In the genomic region with DNA sequence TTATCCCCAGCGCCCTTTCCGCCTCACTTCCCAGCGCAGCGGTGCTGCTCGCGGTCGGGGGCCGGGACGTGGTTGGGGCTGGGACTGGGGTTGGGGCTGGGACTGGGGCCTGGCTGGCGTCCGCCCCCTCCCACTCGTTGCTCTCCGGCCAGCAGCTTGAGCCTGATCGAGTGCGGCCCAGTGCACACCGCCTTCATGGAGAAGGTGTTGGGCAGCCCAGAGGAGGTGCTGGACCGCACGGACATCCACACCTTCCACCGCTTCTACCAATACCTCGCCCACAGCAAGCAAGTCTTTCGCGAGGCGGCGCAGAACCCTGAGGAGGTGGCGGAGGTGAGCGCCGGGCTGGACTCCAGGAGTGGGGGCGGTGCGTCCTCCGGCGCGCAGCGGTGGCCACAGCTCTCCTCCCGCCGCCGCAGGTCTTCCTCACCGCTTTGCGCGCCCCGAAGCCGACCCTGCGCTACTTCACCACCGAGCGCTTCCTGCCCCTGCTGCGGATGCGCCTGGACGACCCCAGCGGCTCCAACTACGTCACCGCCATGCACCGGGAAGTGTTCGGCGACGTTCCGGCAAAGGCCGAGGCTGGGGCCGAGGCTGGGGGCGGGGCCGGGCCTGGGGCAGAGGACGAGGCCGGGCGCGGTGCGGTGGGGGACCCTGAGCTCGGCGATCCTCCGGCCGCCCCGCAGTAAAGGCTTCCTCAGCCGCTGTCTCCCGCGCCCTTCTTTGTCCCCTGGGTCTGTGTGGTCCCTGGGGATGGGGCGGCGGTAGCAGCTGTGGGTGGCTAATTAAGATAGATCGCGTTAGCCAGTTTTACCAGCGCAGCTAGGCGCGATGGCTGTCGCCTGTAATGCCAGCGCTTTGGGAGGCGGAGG, we compare ENCODE assay signal across 1 cellular context.
TF ChIP-seq lines count a peak whose summit lies in the region.

No MANE protein-coding gene starts in this region.

TF ChIP-seq in GM12878, 131 proteins besides CTCF, POLR2A, EP300 and RAD21 (continued from another document and continues in another):
- TF ChIP-seq, protein P1, sequence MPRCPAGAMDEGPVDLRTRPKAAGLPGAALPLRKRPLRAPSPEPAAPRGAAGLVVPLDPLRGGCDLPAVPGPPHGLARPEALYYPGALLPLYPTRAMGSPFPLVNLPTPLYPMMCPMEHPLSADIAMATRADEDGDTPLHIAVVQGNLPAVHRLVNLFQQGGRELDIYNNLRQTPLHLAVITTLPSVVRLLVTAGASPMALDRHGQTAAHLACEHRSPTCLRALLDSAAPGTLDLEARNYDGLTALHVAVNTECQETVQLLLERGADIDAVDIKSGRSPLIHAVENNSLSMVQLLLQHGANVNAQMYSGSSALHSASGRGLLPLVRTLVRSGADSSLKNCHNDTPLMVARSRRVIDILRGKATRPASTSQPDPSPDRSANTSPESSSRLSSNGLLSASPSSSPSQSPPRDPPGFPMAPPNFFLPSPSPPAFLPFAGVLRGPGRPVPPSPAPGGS (IDR thresholded peaks at IDR 0.05; ENCODE audit: borderline replicate concordance, insufficient read depth, low read depth, low read length, poor library complexity, severe bottlenecking): no peak
- peak; percentile 52 for TF ChIP-seq LARP7 (IDR thresholded peaks at IDR 0.05)
- no peak for TF ChIP-seq WRNIP1 (IDR thresholded peaks at IDR 0.05; ENCODE audit: borderline replicate concordance, low read depth, low read length)
- no peak for TF ChIP-seq EED (IDR thresholded peaks at IDR 0.05; ENCODE audit: low read depth)
- TF ChIP-seq SRF (IDR thresholded peaks at IDR 0.05; ENCODE audit: low read depth in 2 of 2, low read length in 2 of 2): no peak
- no peak for TF ChIP-seq EZH2 (IDR thresholded peaks at IDR 0.05; ENCODE audit: borderline replicate concordance, control insufficient read depth, low read depth, low read length)
- TF ChIP-seq, protein P2, sequence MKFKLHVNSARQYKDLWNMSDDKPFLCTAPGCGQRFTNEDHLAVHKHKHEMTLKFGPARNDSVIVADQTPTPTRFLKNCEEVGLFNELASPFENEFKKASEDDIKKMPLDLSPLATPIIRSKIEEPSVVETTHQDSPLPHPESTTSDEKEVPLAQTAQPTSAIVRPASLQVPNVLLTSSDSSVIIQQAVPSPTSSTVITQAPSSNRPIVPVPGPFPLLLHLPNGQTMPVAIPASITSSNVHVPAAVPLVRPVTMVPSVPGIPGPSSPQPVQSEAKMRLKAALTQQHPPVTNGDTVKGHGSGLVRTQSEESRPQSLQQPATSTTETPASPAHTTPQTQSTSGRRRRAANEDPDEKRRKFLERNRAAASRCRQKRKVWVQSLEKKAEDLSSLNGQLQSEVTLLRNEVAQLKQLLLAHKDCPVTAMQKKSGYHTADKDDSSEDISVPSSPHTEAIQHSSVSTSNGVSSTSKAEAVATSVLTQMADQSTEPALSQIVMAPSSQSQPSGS (IDR thresholded peaks at IDR 0.05; ENCODE audit: low read length): no peak
- no peak for TF ChIP-seq STAT3 (IDR thresholded peaks at IDR 0.05; ENCODE audit: low read depth, low read length)
- TF ChIP-seq BCL11A (IDR thresholded peaks at IDR 0.05; ENCODE audit: low read depth, low read length): peak; percentile 63; the same call in 1 of the 2 replicates
- TF ChIP-seq SIN3A (IDR thresholded peaks at IDR 0.05; ENCODE audit: low read depth, low read length): 0 out of 2 replicates have a peak, but pooled peaks have one; percentile 21
- no peak for TF ChIP-seq SUZ12 (IDR thresholded peaks at IDR 0.05; ENCODE audit: unreplicated experiment)
- no peak for TF ChIP-seq KDM1A (IDR thresholded peaks at IDR 0.05; ENCODE audit: borderline replicate concordance)
- peak; percentile 88 for TF ChIP-seq POLR2AphosphoS2 (IDR thresholded peaks at IDR 0.05; ENCODE audit: low read depth, low read length)
- no peak for TF ChIP-seq SPI1 (IDR thresholded peaks at IDR 0.05; ENCODE audit: borderline replicate concordance, insufficient read depth, low read depth, low read length)
- TF ChIP-seq TCF12 (IDR thresholded peaks at IDR 0.05; ENCODE audit: low read depth, low read length): peak; percentile 63; the same call in 1 of the 2 replicates
- TF ChIP-seq ZNF217 (IDR thresholded peaks at IDR 0.05): no peak; the same call in 1 of the 2 replicates
- peak in 1 of 2 experiments; percentile 46; a peak in 1 of 3 replicates for TF ChIP-seq EGR1 (IDR thresholded peaks at IDR 0.05; ENCODE audit: borderline replicate concordance in 1 of 2, low read depth in 2 of 2, low read length in 2 of 2)
- TF ChIP-seq SMC3 (IDR thresholded peaks at IDR 0.05; ENCODE audit: borderline replicate concordance, low read length): no peak
- no peak for TF ChIP-seq KAT2A (conservative IDR thresholded peaks at IDR 0.05; ENCODE audit: control insufficient read depth, low read depth, low read length)
- no peak for TF ChIP-seq ESRRA (IDR thresholded peaks at IDR 0.05; ENCODE audit: low read length)
- no peak for TF ChIP-seq BMI1 (IDR thresholded peaks at IDR 0.05; ENCODE audit: borderline replicate concordance)
- TF ChIP-seq ZNF24 (IDR thresholded peaks at IDR 0.05): no peak
- TF ChIP-seq, protein P3, sequence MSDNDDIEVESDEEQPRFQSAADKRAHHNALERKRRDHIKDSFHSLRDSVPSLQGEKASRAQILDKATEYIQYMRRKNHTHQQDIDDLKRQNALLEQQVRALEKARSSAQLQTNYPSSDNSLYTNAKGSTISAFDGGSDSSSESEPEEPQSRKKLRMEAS (IDR thresholded peaks at IDR 0.05; ENCODE audit: low read depth, low read length): peak; percentile 60; the same call in 1 of the 2 replicates
- TF ChIP-seq HCFC1 (IDR thresholded peaks at IDR 0.05; ENCODE audit: low read length): peak; percentile 38; the same call in 1 of the 2 replicates
- peak; percentile 77 for TF ChIP-seq ZNF687 (IDR thresholded peaks at IDR 0.05)
- TF ChIP-seq MXI1 (IDR thresholded peaks at IDR 0.05; ENCODE audit: low read depth, low read length): peak; percentile 51
- no peak for TF ChIP-seq ZBED1 (IDR thresholded peaks at IDR 0.05; ENCODE audit: borderline replicate concordance)
- TF ChIP-seq, protein P4, sequence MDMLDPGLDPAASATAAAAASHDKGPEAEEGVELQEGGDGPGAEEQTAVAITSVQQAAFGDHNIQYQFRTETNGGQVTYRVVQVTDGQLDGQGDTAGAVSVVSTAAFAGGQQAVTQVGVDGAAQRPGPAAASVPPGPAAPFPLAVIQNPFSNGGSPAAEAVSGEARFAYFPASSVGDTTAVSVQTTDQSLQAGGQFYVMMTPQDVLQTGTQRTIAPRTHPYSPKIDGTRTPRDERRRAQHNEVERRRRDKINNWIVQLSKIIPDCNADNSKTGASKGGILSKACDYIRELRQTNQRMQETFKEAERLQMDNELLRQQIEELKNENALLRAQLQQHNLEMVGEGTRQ (IDR thresholded peaks at IDR 0.05; ENCODE audit: borderline replicate concordance, low read depth, low read length): no peak
- no peak for TF ChIP-seq YY1 (IDR thresholded peaks at IDR 0.05; ENCODE audit: low read depth, low read length)
- TF ChIP-seq PRDM15 (CRISPR knock-in tag; IDR thresholded peaks at IDR 0.05): no peak
- TF ChIP-seq FOXK2 (IDR thresholded peaks at IDR 0.05): no peak
- TF ChIP-seq CHD2 (IDR thresholded peaks at IDR 0.05; ENCODE audit: borderline replicate concordance, low read depth, low read length): no peak; the same call in 1 of the 2 replicates
- no peak for TF ChIP-seq CHD4 (IDR thresholded peaks at IDR 0.05)
- peak; percentile 28; the same call in 1 of the 2 replicates for TF ChIP-seq BACH1 (IDR thresholded peaks at IDR 0.05; ENCODE audit: borderline replicate concordance)
- peak; percentile 76 for TF ChIP-seq GABPA (IDR thresholded peaks at IDR 0.05; ENCODE audit: low read depth)
- TF ChIP-seq E2F4 (IDR thresholded peaks at IDR 0.05; ENCODE audit: low read depth, low read length): no peak
- TF ChIP-seq JUND (IDR thresholded peaks at IDR 0.05; ENCODE audit: low read depth, low read length): no peak
- TF ChIP-seq ZNF274 (IDR thresholded peaks at IDR 0.05; ENCODE audit: insufficient read depth, insufficient read length): no peak
- TF ChIP-seq TCF3 (IDR thresholded peaks at IDR 0.05; ENCODE audit: borderline replicate concordance, insufficient read depth, low read depth, low read length): 0 out of 2 replicates have a peak, but pooled peaks have one; percentile 42
- no peak for TF ChIP-seq SUPT20H (IDR thresholded peaks at IDR 0.05; ENCODE audit: borderline replicate concordance, control insufficient read depth, low read depth, low read length)
- TF ChIP-seq SIX5 (IDR thresholded peaks at IDR 0.05; ENCODE audit: low read depth, low read length, severe bottlenecking): no peak
- TF ChIP-seq, protein P5, sequence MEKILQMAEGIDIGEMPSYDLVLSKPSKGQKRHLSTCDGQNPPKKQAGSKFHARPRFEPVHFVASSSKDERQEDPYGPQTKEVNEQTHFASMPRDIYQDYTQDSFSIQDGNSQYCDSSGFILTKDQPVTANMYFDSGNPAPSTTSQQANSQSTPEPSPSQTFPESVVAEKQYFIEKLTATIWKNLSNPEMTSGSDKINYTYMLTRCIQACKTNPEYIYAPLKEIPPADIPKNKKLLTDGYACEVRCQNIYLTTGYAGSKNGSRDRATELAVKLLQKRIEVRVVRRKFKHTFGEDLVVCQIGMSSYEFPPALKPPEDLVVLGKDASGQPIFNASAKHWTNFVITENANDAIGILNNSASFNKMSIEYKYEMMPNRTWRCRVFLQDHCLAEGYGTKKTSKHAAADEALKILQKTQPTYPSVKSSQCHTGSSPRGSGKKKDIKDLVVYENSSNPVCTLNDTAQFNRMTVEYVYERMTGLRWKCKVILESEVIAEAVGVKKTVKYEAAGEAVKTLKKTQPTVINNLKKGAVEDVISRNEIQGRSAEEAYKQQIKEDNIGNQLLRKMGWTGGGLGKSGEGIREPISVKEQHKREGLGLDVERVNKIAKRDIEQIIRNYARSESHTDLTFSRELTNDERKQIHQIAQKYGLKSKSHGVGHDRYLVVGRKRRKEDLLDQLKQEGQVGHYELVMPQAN (conservative IDR thresholded peaks at IDR 0.05): peak; percentile 64
- TF ChIP-seq CEBPB (IDR thresholded peaks at IDR 0.05; ENCODE audit: borderline replicate concordance in 1 of 2, low read depth in 2 of 2, low read length in 2 of 2): no peak
- TF ChIP-seq ZNF384 (IDR thresholded peaks at IDR 0.05; ENCODE audit: borderline replicate concordance, low read depth, low read length): no peak
- TF ChIP-seq ZNF207 (IDR thresholded peaks at IDR 0.05; ENCODE audit: borderline replicate concordance): no peak
- 0 out of 3 replicates have a peak, but pooled peaks have one; percentile 42 for TF ChIP-seq POU2F2 (IDR thresholded peaks at IDR 0.05; ENCODE audit: borderline replicate concordance, low read depth, low read length)
